1 cellular context compared by ENCODE assay signal in genomic region chr12:58954002-58954401, GRCh38.
TF ChIP-seq lines count a peak whose summit lies in the region.

No MANE protein-coding gene starts in this region.

TF ChIP-seq in HEK293, 187 proteins besides CTCF, POLR2A, EP300 and RAD21 (continued from another document):
- TF ChIP-seq TSHZ1 (tag by site-specific recombination; IDR thresholded peaks at IDR 0.05; ENCODE audit: borderline replicate concordance) (no peak), HOXC10 (CRISPR knock-in tag; IDR thresholded peaks at IDR 0.05) (no peak), ZSCAN30 (tag by site-specific recombination; IDR thresholded peaks at IDR 0.05) (no peak), ZNF2 (tag by site-specific recombination; IDR thresholded peaks at IDR 0.05) (no peak), ZNF692 (tag by site-specific recombination; IDR thresholded peaks at IDR 0.05) (no peak), ZBTB8A (tag by site-specific recombination; IDR thresholded peaks at IDR 0.05) (no peak), PATZ1 (tag by site-specific recombination; IDR thresholded peaks at IDR 0.05) (no peak), ZNF133 (tag by site-specific recombination; IDR thresholded peaks at IDR 0.05) (no peak), ZNF324 (tag by site-specific recombination; IDR thresholded peaks at IDR 0.05) (no peak), ZNF221 (tag by site-specific recombination; IDR thresholded peaks at IDR 0.05; ENCODE audit: borderline replicate concordance) (no peak), ZNF560 (tag by site-specific recombination; IDR thresholded peaks at IDR 0.05; ENCODE audit: borderline replicate concordance) (no peak), ZNF10 (tag by site-specific recombination; IDR thresholded peaks at IDR 0.05) (no peak), ZBTB44 (tag by site-specific recombination; IDR thresholded peaks at IDR 0.05) (peak; percentile 70), ZNF596 (tag by site-specific recombination; IDR thresholded peaks at IDR 0.05) (no peak)
